8 cellular contexts compared by ENCODE assay signal in genomic region chr19:13842294-13843103, GRCh38. TPM values are rescaled to one million over a fixed set of nuclear protein-coding genes. Genes with fewer than 3 reads are reported as not detected.
DNase-seq lines count a peak whose midpoint lies in the region; TF ChIP-seq lines count a peak whose summit lies in the region.

No MANE protein-coding gene starts in this region.

- no peaks in the 10 kb centered on the region for H3K9me3 ChIP-seq in iPS-15b (ENCODE audit: control insufficient read depth, insufficient read depth, low read length)
- no peaks in the 10 kb centered on the region for H3K9me3 ChIP-seq in skeletal muscle tissue (ENCODE audit: control insufficient read depth in 3 of 3, low read length in 3 of 3)

- no peaks in the 10 kb centered on the region for H3K36me3 Mint-ChIP-seq in brain

- H3K27ac ChIP-seq in skeletal muscle tissue (ENCODE audit: low read depth, low read length), result peak overlapping the region; percentile 96

- no peaks in the 10 kb centered on the region for H3K27me3 ChIP-seq in iPS-15b (ENCODE audit: control insufficient read depth, insufficient read depth, low read length)
- H3K27me3 ChIP-seq in skeletal muscle tissue (ENCODE audit: control insufficient read depth in 3 of 3, insufficient read depth in 3 of 3, low read length in 3 of 3), result no peaks in the 10 kb centered on the region

- TF ChIP-seq CTCF in brain (conservative IDR thresholded peaks at IDR 0.05), result peak in 1 of 2 experiments; percentile 27

- peaks cover 60% of the 10 kb centered on the region for H3K4me1 Mint-ChIP-seq in brain

- H3K4me1 ChIP-seq in iPS-15b (ENCODE audit: control insufficient read depth, insufficient read depth, low read length), result peaks cover 6% of the 10 kb centered on the region
- peaks cover 45 to 54% (median 47%) of the 10 kb centered on the region in 3 donors for H3K4me1 ChIP-seq in skeletal muscle tissue (ENCODE audit: control insufficient read depth in 3 of 3, insufficient read depth in 3 of 3, low read length in 3 of 3)

- peak overlapping the region; percentile 89 to 94 (median 92) for H3K4me3 Mint-ChIP-seq in brain

- H3K27me3 Mint-ChIP-seq in brain, result peaks cover 3% of the 10 kb centered on the region

- peaks cover 0 to 6% (median 0%) of the 10 kb centered on the region in 5 experiments for H3K9me3 Mint-ChIP-seq in brain

- no peaks in the 10 kb centered on the region for H3K36me3 ChIP-seq in iPS-15b (ENCODE audit: control insufficient read depth, insufficient read depth, low read length)
- H3K36me3 ChIP-seq in skeletal muscle tissue (ENCODE audit: control insufficient read depth in 3 of 3, insufficient read depth in 3 of 3, low read length in 3 of 3), result peaks cover 0 to 6% (median 6%) of the 10 kb centered on the region in 3 donors

- peak overlapping the region; percentile 93 to 99 (median 95) for H3K27ac Mint-ChIP-seq in brain

- H3K9ac ChIP-seq in iPS-15b (ENCODE audit: low read depth, low read length) (peak overlapping the region; percentile 60), skeletal muscle tissue (ENCODE audit: low read depth in 1 of 3, low read length in 3 of 3) (peak overlapping the region; percentile 95 to 100 (median 98))

- DNase-seq in Caki2 (ENCODE audit: low read depth) (peak; percentile 87), HK-2 (ENCODE audit: unreplicated experiment) (peak; percentile 84), T-helper 2 cell (peak; percentile 44 to 79 (median 77)), COR-L47 (lab: John Stamatoyannopoulos, UW) (no peak), GM19240 (ENCODE audit: insufficient read length, low spot score) (no peak)

- in situ Hi-C loops in Caki2 (cut with HindIII; ENCODE audit: low pct_unique_long_range_greater_than_20kb, low sequenced_read_pairs), result no loop called here

- H3K4me3 ChIP-seq in iPS-15b (ENCODE audit: low read depth, low read length) (peak overlapping the region; percentile 62), skeletal muscle tissue (ENCODE audit: low read length in 3 of 3) (peak overlapping the region; percentile 77 to 94 (median 88))

RNA-seq across cellular contexts. Expression of gene NANOS3, which starts 34.4 kb away (rescaled TPM):
- not detected in 2 replicates for total RNA-seq in Caki2 (2014; rRNA removed; shearing (Covaris generic); ENCODE audit: low replicate concordance)
- 14.6 TPM for polyA plus RNA-seq in brain (ENCODE audit: insufficient read depth, low read depth, low replicate concordance)
- total RNA-seq in skeletal muscle tissue, result not detected

RNA-seq across cellular contexts. Expression of gene ZSWIM4, which starts 47.3 kb away (rescaled TPM):
- 6.2 and 6.3 TPM in 2 replicates for total RNA-seq in Caki2 (2014; rRNA removed; shearing (Covaris generic); ENCODE audit: low replicate concordance)
- 19.4 TPM for polyA plus RNA-seq in brain (ENCODE audit: insufficient read depth, low read depth, low replicate concordance)
- total RNA-seq in skeletal muscle tissue, result 2.6 TPM

Comparison
In these comparisons a context has a peak if more than half of its experiments do, and no peak if none do; other contexts are left out.
1. DNase-seq: peak in Caki2 (single experiment), HK-2 (single experiment) and T-helper 2 cell (5 of 5); none in COR-L47 (single experiment) and GM19240 (single experiment).